ENCODE assay signal across 8 cellular contexts in the genomic region with DNA sequence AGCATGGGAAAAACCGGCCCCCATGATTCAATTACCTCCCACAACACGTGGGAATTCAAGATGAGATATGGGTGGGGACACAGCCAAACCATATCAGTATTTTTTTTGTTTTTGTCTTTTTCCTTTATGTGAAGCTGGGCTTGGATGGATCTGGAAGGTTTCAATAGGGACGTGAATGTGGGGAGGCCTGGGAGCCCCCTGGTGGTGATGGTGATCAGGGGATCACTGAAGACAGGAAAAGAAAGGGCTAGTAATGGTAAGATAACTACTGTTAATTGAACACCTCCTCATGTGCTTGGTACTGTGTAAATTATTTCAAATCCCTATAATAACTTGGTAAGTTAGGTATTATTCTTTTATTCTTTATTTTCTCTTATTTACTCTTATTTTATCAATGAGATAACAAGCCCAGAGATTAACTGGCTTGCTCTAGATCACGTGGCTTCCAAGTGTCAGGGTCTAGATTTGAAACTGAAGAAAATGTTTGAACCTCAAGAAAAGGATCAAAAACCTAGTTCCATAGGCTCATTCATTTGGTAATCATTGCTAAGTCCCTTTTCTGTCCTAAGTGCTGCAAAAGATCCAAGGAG.
DNase-seq lines count a peak whose midpoint lies in the region; ATAC-seq, FAIRE-seq and TF ChIP-seq lines count a peak whose summit lies in the region.

No MANE protein-coding gene starts in this region.

- intact Hi-C loops in left ventricle myocardium superior (cut with micrococcal nuclease), result loop anchor here (10.0 kb wide), 1 partner anchor 432 kb away; no protein-coding TSS in a partner anchor

- TF ChIP-seq CTCF in D721Med (IDR thresholded peaks at IDR 0.05; ENCODE audit: insufficient read depth, missing control alignments), result peak; percentile 40
- peak; percentile 86 for TF ChIP-seq CTCF in HFFc6 (IDR thresholded peaks at IDR 0.05)
- peak; percentile 85 for TF ChIP-seq CTCF in VCaP (conservative IDR thresholded peaks at IDR 0.05)
- peak; percentile 34 to 47 (median 37) for TF ChIP-seq CTCF in tibial nerve (IDR thresholded peaks at IDR 0.05)

- WGBS in tibial nerve, 2 donors, result 76 to 80% methylated on average over 4 of the region's 4 CpGs

- H3K27me3 ChIP-seq in tibial nerve, result no peaks in the 10 kb centered on the region

- H3K9me3 Mint-ChIP-seq in HFFc6, result no peaks in the 10 kb centered on the region
- H3K9me3 Mint-ChIP-seq in stimulated activated naive B cell treated with anti-CD40 and anti-IgM and Interleukin-4, amounts not matched to agents 10 μg/mL and 1 μg/mL and 100 μg/mL, for 72 hours, result peaks cover 5 to 6% of the 10 kb centered on the region in 2 donors

- peaks cover 0 to 14% (median 0%) of the 10 kb centered on the region in 4 donors for H3K4me1 ChIP-seq in tibial nerve

- H3K36me3 Mint-ChIP-seq in HFFc6 (ENCODE audit: low read depth), result peaks cover 11% of the 10 kb centered on the region
- H3K36me3 Mint-ChIP-seq in stimulated activated naive B cell treated with anti-CD40 and anti-IgM and Interleukin-4, amounts not matched to agents 10 μg/mL and 1 μg/mL and 100 μg/mL, for 72 hours, result peaks cover 0 to 3% of the 10 kb centered on the region in 2 donors

- no peak overlapping the region for H3K4me3 Mint-ChIP-seq in HFFc6
- no peak overlapping the region for H3K4me3 Mint-ChIP-seq in stimulated activated naive B cell treated with anti-CD40 and anti-IgM and Interleukin-4, amounts not matched to agents 10 μg/mL and 1 μg/mL and 100 μg/mL, for 72 hours

- H3K27ac Mint-ChIP-seq in HFFc6, result no peak overlapping the region
- no peak overlapping the region for H3K27ac Mint-ChIP-seq in stimulated activated naive B cell treated with anti-CD40 and anti-IgM and Interleukin-4, amounts not matched to agents 10 μg/mL and 1 μg/mL and 100 μg/mL, for 72 hours

- H3K27ac ChIP-seq in VCaP (no peak overlapping the region), tibial nerve (no peak overlapping the region)

- DNase-seq in D721Med (ENCODE audit: insufficient read length, low spot score) (no peak), HFFc6 (no peak), left ventricle myocardium superior (peak; percentile 68), tibial nerve (ENCODE audit: low spot score in 2 of 2) (peak; percentile 30 to 62), HK-2 (ENCODE audit: unreplicated experiment) (no peak), cerebellum (ENCODE audit: low spot score) (no peak)
- DNase-seq in stimulated activated naive B cell treated with anti-CD40 and anti-IgM and Interleukin-4, amounts not matched to agents 10 μg/mL and 1 μg/mL and 100 μg/mL, for 72 hours, result no peak

- H3K9me3 ChIP-seq in tibial nerve, result no peaks in the 10 kb centered on the region

- no peaks in the 10 kb centered on the region for H3K36me3 ChIP-seq in tibial nerve

- peaks cover 35% of the 10 kb centered on the region for H3K4me1 Mint-ChIP-seq in HFFc6 (ENCODE audit: low read depth)
- H3K4me1 Mint-ChIP-seq in stimulated activated naive B cell treated with anti-CD40 and anti-IgM and Interleukin-4, amounts not matched to agents 10 μg/mL and 1 μg/mL and 100 μg/mL, for 72 hours, result no peaks in the 10 kb centered on the region

- H3K4me3 ChIP-seq in tibial nerve, result no peak overlapping the region

- TF ChIP-seq POLR2A in tibial nerve (IDR thresholded peaks at IDR 0.05), result no peak

- peak; percentile 55 for ATAC-seq in left ventricle myocardium superior
- ATAC-seq in stimulated activated naive B cell treated with anti-CD40 and anti-IgM and Interleukin-4, amounts not matched to agents 10 μg/mL and 1 μg/mL and 100 μg/mL, for 72 hours (replicated peaks), result no peak

- H3K27me3 Mint-ChIP-seq in HFFc6 (ENCODE audit: insufficient read depth), result peaks cover 2% of the 10 kb centered on the region
- no peaks in the 10 kb centered on the region for H3K27me3 Mint-ChIP-seq in stimulated activated naive B cell treated with anti-CD40 and anti-IgM and Interleukin-4, amounts not matched to agents 10 μg/mL and 1 μg/mL and 100 μg/mL, for 72 hours

- FAIRE-seq in D721Med (lab: Jason Lieb, UNC), result no peak

- TF ChIP-seq EP300 in tibial nerve (IDR thresholded peaks at IDR 0.05), result no peak

Comparison
In these comparisons a context has a peak if more than half of its experiments do, and no peak if none do; other contexts are left out.
1. DNase-seq: peak in left ventricle myocardium superior (single experiment) and tibial nerve (2 of 2); none in D721Med (single experiment), HFFc6 (single experiment), HK-2 (single experiment), stimulated activated naive B cell treated with anti-CD40 and anti-IgM and Interleukin-4, amounts not matched to agents 10 μg/mL and 1 μg/mL and 100 μg/mL, for 72 hours (single experiment) and cerebellum (single experiment).
2. Peak in every context shown above with its lines, with median percentiles within 50 percentile points of each other: CTCF ChIP-seq.